Comparison of ENCODE assay signal across 17 cellular contexts in the genomic region with DNA sequence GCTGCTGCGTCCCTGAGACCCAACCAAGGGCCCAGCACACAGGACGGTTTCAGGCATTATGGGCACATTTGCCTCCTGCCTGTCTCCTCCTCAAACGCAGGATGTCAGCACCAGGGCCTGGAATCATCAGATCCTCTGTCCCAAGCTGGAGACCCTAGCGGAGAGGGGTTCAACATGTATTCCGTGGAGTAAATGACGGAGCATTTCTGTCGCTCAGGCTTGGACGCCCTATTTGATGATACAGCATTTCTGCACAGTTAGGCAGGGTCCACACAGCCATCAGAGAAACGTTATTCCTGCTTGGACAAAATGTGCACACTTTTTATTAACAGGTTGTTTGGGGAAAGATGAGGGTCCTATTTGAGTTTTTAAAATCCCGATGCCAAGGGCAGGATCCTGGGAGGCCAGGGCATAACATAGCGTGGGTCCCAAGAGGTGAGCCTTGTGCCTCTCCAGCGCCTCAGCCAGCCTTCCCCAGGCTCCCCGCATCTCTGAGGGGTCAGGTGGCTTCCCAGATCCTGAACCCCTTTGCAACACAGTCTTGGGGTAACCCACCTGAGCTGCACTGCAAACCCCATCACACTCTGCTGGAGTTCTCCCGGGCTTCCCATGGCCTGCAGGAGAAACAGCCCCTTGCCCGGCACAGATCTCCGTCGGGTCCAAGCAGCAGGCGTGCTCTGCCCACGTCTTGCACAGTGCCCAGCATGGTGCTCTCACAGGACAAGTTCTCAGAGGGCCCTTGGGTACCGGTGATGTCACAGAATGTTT.
DNase-seq lines count a peak whose midpoint lies in the region; ATAC-seq and TF ChIP-seq lines count a peak whose summit lies in the region.
"Had no signal": no experiment of that assay in that cellular context is flagged by ENCODE, and none has a peak within 500 bp of the region (broad histone marks: within the 10 kb centered on the region; RNA-seq: fewer than 3 reads in every experiment).

No MANE protein-coding gene starts in this region.

- H3K36me3 ChIP-seq in sigmoid colon (no peaks in the 10 kb centered on the region), smooth muscle cell (ENCODE audit: low read depth) (no peaks in the 10 kb centered on the region)
- H3K36me3 ChIP-seq: BE2C had no signal

- H3K9ac ChIP-seq in smooth muscle cell (ENCODE audit: low read depth) = no peak overlapping the region
- H3K9ac ChIP-seq: GM23248 had no signal

- peak; percentile 13 for DNase-seq in natural killer cell treated with Interleukin-12 subunit alpha and Interleukin-12 subunit beta and Interleukin-15 and Interleukin-18, amount 100 ng/mL, for 72 hours (ENCODE audit: low spot score)
- DNase-seq in natural killer cell (no peak), islet precursor cell (peak; percentile 37), sigmoid colon (peak; percentile 26), Kasumi-1 (lab: John Stamatoyannopoulos, UW) (no peak), SIG-M5 treated with dmso at 0.1 percent for 504 hours (lab: John Stamatoyannopoulos, UW; ENCODE audit: unreplicated experiment) (no peak), smooth muscle cell (lab: John Stamatoyannopoulos, UW; ENCODE audit: unreplicated experiment) (no peak)
- DNase-seq: BE2C; CD8-positive, alpha-beta T cell; COR-L47; DMS153; DMS79 treated with DMSO at 0.1 percent for 48 hours; EL; GM23248; H7 had no signal

- H3K9me3 ChIP-seq in sigmoid colon (no peaks in the 10 kb centered on the region), smooth muscle cell (replicated peaks; ENCODE audit: low read depth) (no peaks in the 10 kb centered on the region)
- H3K9me3 ChIP-seq: BE2C had no signal

- no peak overlapping the region for H3K4me2 ChIP-seq in smooth muscle cell

- H3K4me1 Mint-ChIP-seq in natural killer cell treated with Interleukin-12 subunit alpha and Interleukin-12 subunit beta and Interleukin-15 and Interleukin-18, amount 100 ng/mL, for 72 hours (ENCODE audit: low read depth in 2 of 2) = no peaks in the 10 kb centered on the region
- H3K4me1 Mint-ChIP-seq in natural killer cell = peaks cover 0 to 4% of the 10 kb centered on the region in 2 donors

- 90 to 92% methylated on average over 20 of the region's 20 CpGs for WGBS in sigmoid colon, 2 donors
- WGBS in smooth muscle cell (ENCODE audit: low lambda C conversion rate) = 92% methylated on average over 20 of the region's 20 CpGs

- TF ChIP-seq POLR2A in sigmoid colon (IDR thresholded peaks at IDR 0.05) = no peak

- H3K4me3 ChIP-seq in sigmoid colon (no peak overlapping the region), smooth muscle cell (no peak overlapping the region)
- H3K4me3 ChIP-seq: GM23248 had no signal

- intact Hi-C loops in natural killer cell (cut with micrococcal nuclease) (no loop called here), sigmoid colon (cut with DNase I) (no loop called here)

- H3K27ac ChIP-seq in sigmoid colon (no peak overlapping the region), smooth muscle cell (ENCODE audit: low read depth) (no peak overlapping the region)
- H3K27ac ChIP-seq: C4-2B, GM23248, HL-60 had no signal

- H3F3A ChIP-seq in smooth muscle cell (ENCODE audit: low read depth) = no peaks in the 10 kb centered on the region

- H2AFZ ChIP-seq in smooth muscle cell (ENCODE audit: low read depth) = no peak overlapping the region
- H2AFZ ChIP-seq: GM23248 had no signal

- H3K27ac Mint-ChIP-seq in natural killer cell treated with Interleukin-12 subunit alpha and Interleukin-12 subunit beta and Interleukin-15 and Interleukin-18, amount 100 ng/mL, for 72 hours = no peak overlapping the region
- no peak overlapping the region for H3K27ac Mint-ChIP-seq in natural killer cell
- H3K27ac Mint-ChIP-seq: CD8-positive, alpha-beta T cell had no signal

- TF ChIP-seq CTCF in natural killer cell (IDR thresholded peaks at IDR 0.05) (no peak), sigmoid colon (IDR thresholded peaks at IDR 0.05) (no peak), smooth muscle cell (IDR thresholded peaks at IDR 0.05; ENCODE audit: borderline replicate concordance, insufficient read depth, poor library complexity, severe bottlenecking) (no peak)

- no peaks in the 10 kb centered on the region for H3K9me3 Mint-ChIP-seq in natural killer cell treated with Interleukin-12 subunit alpha and Interleukin-12 subunit beta and Interleukin-15 and Interleukin-18, amount 100 ng/mL, for 72 hours
- H3K9me3 Mint-ChIP-seq in natural killer cell = no peaks in the 10 kb centered on the region
- H3K9me3 Mint-ChIP-seq: CD8-positive, alpha-beta T cell had no signal

- no peaks in the 10 kb centered on the region for H4K20me1 ChIP-seq in smooth muscle cell (ENCODE audit: low read depth)

- H3K4me3 Mint-ChIP-seq in natural killer cell treated with Interleukin-12 subunit alpha and Interleukin-12 subunit beta and Interleukin-15 and Interleukin-18, amount 100 ng/mL, for 72 hours = no peak overlapping the region
- H3K4me3 Mint-ChIP-seq in natural killer cell = no peak overlapping the region
- H3K4me3 Mint-ChIP-seq: CD8-positive, alpha-beta T cell had no signal

- H3K27me3 Mint-ChIP-seq in natural killer cell treated with Interleukin-12 subunit alpha and Interleukin-12 subunit beta and Interleukin-15 and Interleukin-18, amount 100 ng/mL, for 72 hours = peaks cover 0 to 7% of the 10 kb centered on the region in 2 donors
- no peaks in the 10 kb centered on the region for H3K27me3 Mint-ChIP-seq in natural killer cell (ENCODE audit: low read depth in 2 of 2)

- no peaks in the 10 kb centered on the region for H3K79me2 ChIP-seq in smooth muscle cell (ENCODE audit: low read depth)

- ATAC-seq in natural killer cell treated with Interleukin-12 subunit alpha and Interleukin-12 subunit beta and Interleukin-15 and Interleukin-18, amount 100 ng/mL, for 72 hours = no peak
- no peak for ATAC-seq in natural killer cell
- ATAC-seq: CD8-positive, alpha-beta T cell had no signal

- no peaks in the 10 kb centered on the region for H3K36me3 Mint-ChIP-seq in natural killer cell treated with Interleukin-12 subunit alpha and Interleukin-12 subunit beta and Interleukin-15 and Interleukin-18, amount 100 ng/mL, for 72 hours
- no peaks in the 10 kb centered on the region for H3K36me3 Mint-ChIP-seq in natural killer cell
- H3K36me3 Mint-ChIP-seq: CD8-positive, alpha-beta T cell had no signal

- no peak for TF ChIP-seq EP300 in sigmoid colon (IDR thresholded peaks at IDR 0.05)

- H3K27me3 ChIP-seq in sigmoid colon (no peaks in the 10 kb centered on the region), smooth muscle cell (ENCODE audit: low read depth) (no peaks in the 10 kb centered on the region)
- H3K27me3 ChIP-seq: BE2C had no signal

- H3K4me1 ChIP-seq in sigmoid colon (peaks cover 0 to 5% (median 2%) of the 10 kb centered on the region in 4 donors), smooth muscle cell (ENCODE audit: low read depth) (peaks cover 4% of the 10 kb centered on the region)
- H3K4me1 ChIP-seq: BE2C had no signal

Comparison
In these comparisons a context has a peak if more than half of its experiments do, and no peak if none do; other contexts are left out.
1. DNase-seq: peak in natural killer cell treated with Interleukin-12 subunit alpha and Interleukin-12 subunit beta and Interleukin-15 and Interleukin-18, amount 100 ng/mL, for 72 hours (single experiment), islet precursor cell (single experiment) and sigmoid colon (single experiment); none in natural killer cell (single experiment), Kasumi-1 (0 of 2), SIG-M5 treated with dmso at 0.1 percent for 504 hours (single experiment) and smooth muscle cell (single experiment).